Comparison of ENCODE assay signal across 10 cellular contexts in genomic region chr14:77120771-77121743, GRCh38. TPM values are rescaled to one million over a fixed set of nuclear protein-coding genes. Genes with fewer than 3 reads are reported as not detected.
DNase-seq lines count a peak whose midpoint lies in the region; ATAC-seq, FAIRE-seq and TF ChIP-seq lines count a peak whose summit lies in the region.
"Had no signal": no experiment of that assay in that cellular context is flagged by ENCODE, and none has a peak within 500 bp of the region (broad histone marks: within the 10 kb centered on the region; RNA-seq: fewer than 3 reads in every experiment).

No MANE protein-coding gene starts in this region.

- no peak for FAIRE-seq in D721Med (lab: Jason Lieb, UNC)

- intact Hi-C loops in stomach (cut with DNase I; ENCODE audit: low total_unique reads): no loop called here

- peaks cover 35% of the 10 kb centered on the region for H3K27me3 Mint-ChIP-seq in progenitor cell of endocrine pancreas

- peak overlapping the region; percentile 35; the same call in 1 of the 2 replicates for H3K4me3 ChIP-seq in GM08714 (ENCODE audit: low read length)
- H3K4me3 ChIP-seq in stomach: no peak overlapping the region

- no peak for TF ChIP-seq POLR2A in stomach (IDR thresholded peaks at IDR 0.05)

- peak in 3 of 5 donors; percentile 28 to 65 (median 37) for DNase-seq in T-helper 1 cell
- peak; percentile 75 for DNase-seq in germinal center (ENCODE audit: low spot score)
- DNase-seq in stomach: peak; percentile 53
- DNase-seq in D721Med (ENCODE audit: insufficient read length, low spot score): no peak
- DNase-seq in progenitor cell of endocrine pancreas (ENCODE audit: low spot score, unreplicated experiment): no peak

- H3K4me1 ChIP-seq in stomach: peaks cover 25 to 52% (median 39%) of the 10 kb centered on the region in 4 donors

- no peak overlapping the region for H3K4me3 Mint-ChIP-seq in progenitor cell of endocrine pancreas (ENCODE audit: low read depth)

- TF ChIP-seq CTCF in stomach (IDR thresholded peaks at IDR 0.05) (no peak), D721Med (IDR thresholded peaks at IDR 0.05; ENCODE audit: insufficient read depth, missing control alignments) (no peak), progenitor cell of endocrine pancreas (IDR thresholded peaks at IDR 0.05; ENCODE audit: unreplicated experiment) (no peak)

- 56 to 70% (median 61%) methylated on average over 9 of the region's 9 CpGs for WGBS in stomach, 5 donors

- TF ChIP-seq EP300 in stomach (IDR thresholded peaks at IDR 0.05): no peak

- H3K36me3 Mint-ChIP-seq in progenitor cell of endocrine pancreas (ENCODE audit: insufficient read depth): peaks cover 4% of the 10 kb centered on the region

- ATAC-seq in GM21367 (IDR thresholded peaks at IDR 0.05; ENCODE audit: unreplicated experiment): peak; percentile 77
- peak; percentile 82 for ATAC-seq in HG03571 (IDR thresholded peaks at IDR 0.05; ENCODE audit: unreplicated experiment)

- H3K9me3 Mint-ChIP-seq in progenitor cell of endocrine pancreas (ENCODE audit: low read depth): no peaks in the 10 kb centered on the region

- H3K36me3 ChIP-seq in stomach: peaks cover 0 to 50% (median 33%) of the 10 kb centered on the region in 4 donors

- H3K27ac ChIP-seq in stomach: peak overlapping the region; percentile 28 to 82 (median 72)
- H3K27ac ChIP-seq: HL-60 had no signal

- peaks cover 0 to 17% (median 6%) of the 10 kb centered on the region in 3 donors for H3K27me3 ChIP-seq in stomach

- H3K9me3 ChIP-seq in stomach: no peaks in the 10 kb centered on the region

- peaks cover 4% of the 10 kb centered on the region for H3K4me1 Mint-ChIP-seq in progenitor cell of endocrine pancreas (ENCODE audit: low read depth)

- H3K27ac Mint-ChIP-seq in progenitor cell of endocrine pancreas: no peak overlapping the region

RNA-seq across cellular contexts. Expression of gene ZDHHC22, which starts 20.5 kb away (rescaled TPM):
- total RNA-seq in stomach (under 1 TPM in 1 of 5 donors, not detected in 4; 0.18 TPM), progenitor cell of endocrine pancreas (0.13 and 0.14 TPM in 2 replicates)
- under 1 TPM in 1 of 3 donors, not detected in 2; 0.08 TPM for polyA plus RNA-seq in stomach
- total RNA-seq: dermis microvascular lymphatic vessel endothelial cell had no signal

RNA-seq across cellular contexts. Expression of gene CIPC, which starts 23.0 kb away (rescaled TPM):
- 10 to 100 TPM; 12.7 to 81.1 (median 32.2) TPM for total RNA-seq in stomach
- polyA plus RNA-seq in stomach: 10 to 100 TPM in 1 of 3 donors, 1 to 10 TPM in 2; 6.0 to 10.6 (median 6.1) TPM
- 25.2 and 25.6 TPM in 2 replicates for total RNA-seq in progenitor cell of endocrine pancreas

Comparison
In these comparisons a context has a peak if more than half of its experiments do, and no peak if none do; other contexts are left out.
1. DNase-seq: peak in T-helper 1 cell (3 of 5), germinal center (single experiment) and stomach (single experiment); none in D721Med (single experiment) and progenitor cell of endocrine pancreas (single experiment).